Comparison of ENCODE assay signal across 14 cellular contexts in genomic region chr6:138184230-138184629, GRCh38. TPM values are rescaled to one million over a fixed set of nuclear protein-coding genes. Genes with fewer than 3 reads are reported as not detected.
A peak's percentile ranks its signal among the peaks of the same experiment; 100 is the strongest.
DNase-seq lines count a peak whose midpoint lies in the region; ATAC-seq and TF ChIP-seq lines count a peak whose summit lies in the region.
"Had no signal": no experiment of that assay in that cellular context is flagged by ENCODE, and none has a peak within 500 bp of the region (broad histone marks: within the 10 kb centered on the region; RNA-seq: fewer than 3 reads in every experiment).

No MANE protein-coding gene starts in this region.

- no peak overlapping the region for H3K4me3 ChIP-seq in lower lobe of right lung

- intact Hi-C loops in lower lobe of right lung (cut with DNase I), result no loop called here

- no peaks in the 10 kb centered on the region for H3K9me3 ChIP-seq in lower lobe of right lung

- H3K27ac ChIP-seq in VCaP (peak overlapping the region; percentile 91), layer of hippocampus (ENCODE audit: low read depth, low read length) (peak overlapping the region; percentile 32), lower lobe of right lung (no peak overlapping the region)
- H3K27ac ChIP-seq: HL-60 had no signal

- ATAC-seq in lower lobe of right lung, result no peak
- ATAC-seq: HCT116 had no signal

- TF ChIP-seq CTCF in VCaP (conservative IDR thresholded peaks at IDR 0.05) (no peak), lower lobe of right lung (IDR thresholded peaks at IDR 0.05) (no peak)

- H3K4me1 ChIP-seq in lower lobe of right lung, result peaks cover 13% of the 10 kb centered on the region

- H3K36me3 ChIP-seq in lower lobe of right lung, result no peaks in the 10 kb centered on the region

- DNase-seq in cerebellar cortex (ENCODE audit: low spot score), result peak; percentile 20
- peak; percentile 71 for DNase-seq in superior temporal gyrus (ENCODE audit: extremely low spot score)
- no peak for DNase-seq in NCI-H128 (lab: John Stamatoyannopoulos, UW; ENCODE audit: unreplicated experiment)
- DNase-seq in lower lobe of right lung, result no peak
- DNase-seq in activated naive CD4-positive, alpha-beta T cell treated with Interleukin-2 at 50 U/mL for 16 hours, result no peak
- DNase-seq: Calu3; CD4-positive, alpha-beta T cell; DMS 273 treated with DMSO at 0.1 percent for 48 hours had no signal

- H3K27me3 ChIP-seq in layer of hippocampus (ENCODE audit: control insufficient read depth, insufficient read depth, low read length) (no peaks in the 10 kb centered on the region), lower lobe of right lung (ENCODE audit: low read depth) (no peaks in the 10 kb centered on the region)

RNA-seq across cellular contexts. Expression of gene ARFGEF3, which starts 22.5 kb away (rescaled TPM):
- total RNA-seq in lower lobe of right lung, result 33.8 TPM
- total RNA-seq: B cell; CD4-positive, alpha-beta T cell had no signal

RNA-seq across cellular contexts. Expression of gene PBOV1, which starts 34.1 kb away (rescaled TPM):
- total RNA-seq in lower lobe of right lung, result not detected
- total RNA-seq: B cell; Calu3; CD4-positive, alpha-beta T cell; Daoy had no signal

Comparison
In these comparisons a context has a peak if more than half of its experiments do, and no peak if none do; other contexts are left out.
1. DNase-seq: peak in cerebellar cortex (single experiment) and superior temporal gyrus (single experiment); none in NCI-H128 (single experiment), lower lobe of right lung (single experiment) and activated naive CD4-positive, alpha-beta T cell treated with Interleukin-2 at 50 U/mL for 16 hours (single experiment).